In genomic region chr13:77026783-77027621, GRCh38 we compare ENCODE assay signal across 8 cellular contexts. TPM values are rescaled to one million over a fixed set of nuclear protein-coding genes. Genes with fewer than 3 reads are reported as not detected.
DNase-seq lines count a peak whose midpoint lies in the region; TF ChIP-seq lines count a peak whose summit lies in the region.

Gene FBXL3 (minus strand): TSS chr13:77027159. CDS start chr13:77021860, 5,299 bp downstream.

- peaks cover 4% of the 10 kb centered on the region for H3K9me3 Mint-ChIP-seq in nephron progenitor cell
- no peaks in the 10 kb centered on the region for H3K9me3 Mint-ChIP-seq in stimulated activated naive CD8-positive, alpha-beta T cell treated with anti-CD3 and anti-CD28 coated beads, Interleukin-15, Interleukin-2, amounts not matched to agents 100 ng/mL and 50 ng/mL, for 24 hours

- TF ChIP-seq CTCF in LNCaP clone FGC (IDR thresholded peaks at IDR 0.05; ENCODE audit: control insufficient read depth, extremely low read depth, insufficient read depth) (no peak), fibroblast of the aortic adventitia (IDR thresholded peaks at IDR 0.05; ENCODE audit: insufficient read depth, low read length) (no peak), nephron progenitor cell (IDR thresholded peaks at IDR 0.05) (no peak)

- H3K36me3 Mint-ChIP-seq in nephron progenitor cell (ENCODE audit: low read depth), result no peaks in the 10 kb centered on the region
- peaks cover 24% of the 10 kb centered on the region for H3K36me3 Mint-ChIP-seq in stimulated activated naive CD8-positive, alpha-beta T cell treated with anti-CD3 and anti-CD28 coated beads, Interleukin-15, Interleukin-2, amounts not matched to agents 100 ng/mL and 50 ng/mL, for 24 hours (ENCODE audit: low read depth)

- H3K27ac Mint-ChIP-seq in nephron progenitor cell, result peak within 1 kb of the TSS; percentile 98
- H3K27ac Mint-ChIP-seq in stimulated activated naive CD8-positive, alpha-beta T cell treated with anti-CD3 and anti-CD28 coated beads, Interleukin-15, Interleukin-2, amounts not matched to agents 100 ng/mL and 50 ng/mL, for 24 hours, result peak within 1 kb of the TSS; percentile 94

- peak; percentile 83 for DNase-seq in ELF-1 (ENCODE audit: low read depth, low spot score)
- peak; percentile 60 for DNase-seq in H4 (ENCODE audit: low spot score)
- DNase-seq in LNCaP clone FGC (ENCODE audit: low read depth), result no peak
- DNase-seq in SHP77 treated with DMSO at 0.1 percent for 48 hours (lab: John Stamatoyannopoulos, UW), result peak; percentile 53
- DNase-seq in activated effector memory CD4-positive, alpha-beta T cell treated with anti-CD3 and anti-CD28 coated beads, Interleukin-2, amount 50 U/mL, for 16 hours, result peak; percentile 94
- DNase-seq in fibroblast of the aortic adventitia (ENCODE audit: low read depth), result peak; percentile 94
- peak; percentile 82 for DNase-seq in nephron progenitor cell

- peaks cover 56% of the 10 kb centered on the region for H3K4me1 Mint-ChIP-seq in nephron progenitor cell
- H3K4me1 Mint-ChIP-seq in stimulated activated naive CD8-positive, alpha-beta T cell treated with anti-CD3 and anti-CD28 coated beads, Interleukin-15, Interleukin-2, amounts not matched to agents 100 ng/mL and 50 ng/mL, for 24 hours (ENCODE audit: low read depth), result peaks cover 61% of the 10 kb centered on the region

- H3K4me3 ChIP-seq in LNCaP clone FGC (ENCODE audit: low read depth, low read length) (peak within 1 kb of the TSS; percentile 76), fibroblast of the aortic adventitia (ENCODE audit: low read depth, low read length) (peak within 1 kb of the TSS; percentile 89)

- H3K4me3 Mint-ChIP-seq in nephron progenitor cell, result peak within 1 kb of the TSS; percentile 97
- H3K4me3 Mint-ChIP-seq in stimulated activated naive CD8-positive, alpha-beta T cell treated with anti-CD3 and anti-CD28 coated beads, Interleukin-15, Interleukin-2, amounts not matched to agents 100 ng/mL and 50 ng/mL, for 24 hours, result peak within 1 kb of the TSS; percentile 98

- peaks cover 7% of the 10 kb centered on the region for H3K27me3 Mint-ChIP-seq in nephron progenitor cell (ENCODE audit: low read depth, poor library complexity)
- peaks cover 5% of the 10 kb centered on the region for H3K27me3 Mint-ChIP-seq in stimulated activated naive CD8-positive, alpha-beta T cell treated with anti-CD3 and anti-CD28 coated beads, Interleukin-15, Interleukin-2, amounts not matched to agents 100 ng/mL and 50 ng/mL, for 24 hours

RNA-seq across cellular contexts. Expression of gene FBXL3, which starts in this region (rescaled TPM):
- 12.2 and 20.0 TPM in 2 replicates for total RNA-seq in H4 (2014; rRNA removed; shearing (Covaris generic))
- total RNA-seq in fibroblast of the aortic adventitia (ENCODE audit: low replicate concordance), result 78.8 and 144 TPM in 2 replicates
